ENCODE assay signal across 8 cellular contexts in the genomic region with DNA sequence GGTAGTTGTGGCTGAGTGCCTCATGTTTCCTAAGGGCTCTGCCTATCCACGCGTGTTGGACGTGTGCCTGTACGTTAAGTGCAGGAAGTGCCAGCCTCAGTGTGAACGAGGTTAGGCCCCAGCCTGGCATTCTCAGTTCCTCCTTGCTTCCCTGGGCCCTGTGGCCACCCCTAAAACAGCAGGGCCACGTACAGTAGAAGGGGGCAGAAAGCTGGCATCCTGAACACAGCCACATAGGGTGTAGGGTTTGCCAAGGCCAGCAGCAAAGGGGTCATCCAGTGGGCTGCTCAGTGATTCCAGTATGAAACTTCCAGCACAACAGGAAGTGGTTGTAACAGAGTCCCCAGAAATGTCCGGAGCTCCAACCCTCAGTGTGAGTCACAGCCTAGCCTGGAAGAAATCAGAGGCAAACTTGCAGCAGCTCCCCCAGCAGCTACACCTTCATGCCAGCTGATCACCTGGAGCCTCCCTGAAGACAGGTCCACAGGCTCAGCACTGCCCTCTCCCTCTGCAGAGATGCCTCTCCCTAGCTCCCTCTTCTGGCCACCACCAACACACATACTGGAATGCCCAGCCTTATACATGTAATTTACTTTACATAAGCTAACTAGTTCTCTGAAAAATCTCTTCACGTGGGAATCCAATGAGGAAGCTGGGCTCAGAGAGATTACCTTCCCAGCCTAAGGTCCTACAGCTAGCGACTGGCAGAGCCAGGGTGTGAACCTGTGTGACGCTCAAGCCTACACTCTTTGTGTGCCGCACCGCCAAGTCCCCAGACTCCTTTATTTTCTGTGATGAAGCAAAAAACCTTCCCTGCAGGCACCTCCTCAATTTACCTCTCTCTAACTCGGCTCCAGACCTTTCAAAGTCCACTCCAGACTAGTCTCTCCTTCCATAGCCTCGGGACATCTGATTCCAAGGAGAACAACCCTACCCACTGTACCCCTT. TPM values are rescaled to one million over a fixed set of nuclear protein-coding genes. Genes with fewer than 3 reads are reported as not detected.
DNase-seq lines count a peak whose midpoint lies in the region; ATAC-seq and TF ChIP-seq lines count a peak whose summit lies in the region.

No MANE protein-coding gene starts in this region.

- intact Hi-C loops in sciatic nerve (cut with DNase I), result no loop called here

- H3K4me1 ChIP-seq in right atrium auricular region, result peaks cover 0 to 14% of the 10 kb centered on the region in 2 donors

- no peak overlapping the region for H3K4me3 Mint-ChIP-seq in activated naive CD8-positive, alpha-beta T cell treated with anti-CD3 and anti-CD28 coated beads, Interleukin-2, amount 50 U/mL, for 24 hours

- H3K36me3 Mint-ChIP-seq in activated naive CD8-positive, alpha-beta T cell treated with anti-CD3 and anti-CD28 coated beads, Interleukin-2, amount 50 U/mL, for 24 hours (ENCODE audit: low read depth), result no peaks in the 10 kb centered on the region

- H3K27me3 Mint-ChIP-seq in activated naive CD8-positive, alpha-beta T cell treated with anti-CD3 and anti-CD28 coated beads, Interleukin-2, amount 50 U/mL, for 24 hours, result no peaks in the 10 kb centered on the region

- peak overlapping the region; percentile 10 for H3K27ac Mint-ChIP-seq in activated naive CD8-positive, alpha-beta T cell treated with anti-CD3 and anti-CD28 coated beads, Interleukin-2, amount 50 U/mL, for 24 hours

- peak overlapping the region in 1 of 2 donors; percentile 34 for H3K27ac ChIP-seq in right atrium auricular region

- DNase-seq in stimulated activated CD4-positive, alpha-beta T cell treated with anti-CD3 and anti-CD28 coated beads, Interleukin-1b, Interleukin-23, amount 100 ng/mL, for 48 hours, result peak; percentile 30
- DNase-seq in stimulated activated CD4-positive, alpha-beta T cell treated with anti-CD3 and anti-CD28 coated beads, Interleukin-4, amount 100 ng/mL, for 4 hours, result no peak
- DNase-seq in NCI-H82 (lab: John Stamatoyannopoulos, UW) (peak; percentile 80), right atrium auricular region (ENCODE audit: low spot score) (peak; percentile 61), sciatic nerve (ENCODE audit: low spot score) (no peak)
- DNase-seq in activated naive CD8-positive, alpha-beta T cell treated with anti-CD3 and anti-CD28 coated beads, Interleukin-2, amount 50 U/mL, for 24 hours, result peak; percentile 31

- peak; percentile 21 to 56 for TF ChIP-seq CTCF in right atrium auricular region (IDR thresholded peaks at IDR 0.05)

- H3K9me3 ChIP-seq in right atrium auricular region, result no peaks in the 10 kb centered on the region

- H3K4me3 ChIP-seq in right atrium auricular region, result no peak overlapping the region

- H3K27me3 ChIP-seq in right atrium auricular region, result no peaks in the 10 kb centered on the region

- H3K36me3 ChIP-seq in right atrium auricular region, result no peaks in the 10 kb centered on the region

- ATAC-seq in HG02763 (IDR thresholded peaks at IDR 0.05; ENCODE audit: unreplicated experiment) (peak; percentile 29), sciatic nerve (peak; percentile 77), HG03565 (IDR thresholded peaks at IDR 0.05; ENCODE audit: unreplicated experiment) (no peak)
- peak; percentile 51 for ATAC-seq in activated naive CD8-positive, alpha-beta T cell treated with anti-CD3 and anti-CD28 coated beads, Interleukin-2, amount 50 U/mL, for 24 hours

- no peaks in the 10 kb centered on the region for H3K9me3 Mint-ChIP-seq in activated naive CD8-positive, alpha-beta T cell treated with anti-CD3 and anti-CD28 coated beads, Interleukin-2, amount 50 U/mL, for 24 hours

- H3K4me1 Mint-ChIP-seq in activated naive CD8-positive, alpha-beta T cell treated with anti-CD3 and anti-CD28 coated beads, Interleukin-2, amount 50 U/mL, for 24 hours, result peaks cover 42% of the 10 kb centered on the region

RNA-seq across cellular contexts. Expression of gene ILDR1, which starts 26.6 kb away (rescaled TPM):
- total RNA-seq in right atrium auricular region (not detected), sciatic nerve (not detected)

RNA-seq across cellular contexts. Expression of gene CD86, which starts 59.7 kb away (rescaled TPM):
- total RNA-seq in right atrium auricular region (1 to 10 TPM; 1.9 to 5.1 TPM), sciatic nerve (15.4 TPM)

Comparison
In these comparisons a context has a peak if more than half of its experiments do, and no peak if none do; other contexts are left out.
1. DNase-seq: peak in stimulated activated CD4-positive, alpha-beta T cell treated with anti-CD3 and anti-CD28 coated beads, Interleukin-1b, Interleukin-23, amount 100 ng/mL, for 48 hours (single experiment), NCI-H82 (single experiment), activated naive CD8-positive, alpha-beta T cell treated with anti-CD3 and anti-CD28 coated beads, Interleukin-2, amount 50 U/mL, for 24 hours (single experiment) and right atrium auricular region (single experiment); none in stimulated activated CD4-positive, alpha-beta T cell treated with anti-CD3 and anti-CD28 coated beads, Interleukin-4, amount 100 ng/mL, for 4 hours (0 of 2) and sciatic nerve (single experiment).